ENCODE assay signal across 19 cellular contexts in genomic region chr10:129899564-129899862, GRCh38.
A peak's percentile ranks its signal among the peaks of the same experiment; 100 is the strongest.
DNase-seq lines count a peak whose midpoint lies in the region; ATAC-seq and TF ChIP-seq lines count a peak whose summit lies in the region.
"Had no signal": no experiment of that assay in that cellular context is flagged by ENCODE, and none has a peak within 500 bp of the region (broad histone marks: within the 10 kb centered on the region; RNA-seq: fewer than 3 reads in every experiment).

No MANE protein-coding gene starts in this region.

- H2BK5ac ChIP-seq in neuronal stem cell (ENCODE audit: low read length), result no peak overlapping the region

- H3K27ac Mint-ChIP-seq in WTC11, result no peak overlapping the region
- H3K27ac Mint-ChIP-seq in activated CD8-positive, alpha-beta memory T cell treated with anti-CD3 and anti-CD28 coated beads, Interleukin-2, amount 10 ng/mL, durations not matched to agents 7 days and 5 days, result no peak overlapping the region
- H3K27ac Mint-ChIP-seq: B cell; CD8-positive, alpha-beta T cell; HFFc6 had no signal

- H3K9me3 Mint-ChIP-seq in WTC11, result peaks cover 5% of the 10 kb centered on the region
- H3K9me3 Mint-ChIP-seq in activated CD8-positive, alpha-beta memory T cell treated with anti-CD3 and anti-CD28 coated beads, Interleukin-2, amount 10 ng/mL, durations not matched to agents 7 days and 5 days (ENCODE audit: low read depth), result no peaks in the 10 kb centered on the region
- H3K9me3 Mint-ChIP-seq: CD8-positive, alpha-beta T cell had no signal

- H3K4ac ChIP-seq in neuronal stem cell (ENCODE audit: low read length), result no peak overlapping the region

- no peak overlapping the region for H3K14ac ChIP-seq in neuronal stem cell (ENCODE audit: low read length)

- H3K4me1 ChIP-seq in iPS-18a (ENCODE audit: control insufficient read depth, low read depth, low read length) (peaks cover 58% of the 10 kb centered on the region), neuronal stem cell (ENCODE audit: control insufficient read depth in 2 of 2, insufficient read depth in 1 of 2, low read depth in 1 of 2, low read length in 2 of 2) (peaks cover 26 to 31% of the 10 kb centered on the region in 2 donors)
- H3K4me1 ChIP-seq: Caco-2 had no signal

- no peak overlapping the region for H2AFZ ChIP-seq in neuronal stem cell (ENCODE audit: low read length)
- H2AFZ ChIP-seq: GM23248 had no signal

- H4K91ac ChIP-seq in neuronal stem cell (ENCODE audit: low read depth, low read length, poor library complexity), result no peak overlapping the region

- H2AK5ac ChIP-seq in neuronal stem cell (ENCODE audit: low read depth, low read length), result peak overlapping the region; percentile 44

- DNase-seq in left cardiac atrium (peak; percentile 4), Right ventricle myocardium superior (no peak), neuronal stem cell (ENCODE audit: low spot score) (no peak), WTC11 (ENCODE audit: low spot score) (no peak)
- no peak for DNase-seq in activated CD8-positive, alpha-beta memory T cell treated with anti-CD3 and anti-CD28 coated beads, Interleukin-2, amount 10 ng/mL, durations not matched to agents 7 days and 5 days
- DNase-seq: Caco-2; CD4-positive, CD25-positive, alpha-beta regulatory T cell; CD8-positive, alpha-beta T cell; DMS153; DND-41; HFFc6 had no signal

- H3K4me2 ChIP-seq in neuronal stem cell (ENCODE audit: insufficient read depth, low read length, poor library complexity, severe bottlenecking), result no peak overlapping the region
- H3K4me2 ChIP-seq: BLaER1 had no signal

- H3K79me1 ChIP-seq in neuronal stem cell (ENCODE audit: low read depth, low read length), result no peaks in the 10 kb centered on the region

- peak overlapping the region; percentile 11 for H3K18ac ChIP-seq in neuronal stem cell (ENCODE audit: low read length)

- no peak for TF ChIP-seq CTCF in WTC11 (IDR thresholded peaks at IDR 0.05)

- H3K36me3 ChIP-seq in iPS-18a (ENCODE audit: control insufficient read depth, low read depth, low read length) (no peaks in the 10 kb centered on the region), neuronal stem cell (replicated peaks in 1 of 2; ENCODE audit: control insufficient read depth in 2 of 2, insufficient read depth in 2 of 2, low read length in 2 of 2) (no peaks in the 10 kb centered on the region)
- H3K36me3 ChIP-seq: BLaER1 had no signal

- no peak overlapping the region for H3K23ac ChIP-seq in neuronal stem cell (ENCODE audit: low read depth, low read length, poor library complexity)

- H3K9ac ChIP-seq in iPS-18a (ENCODE audit: low read length) (no peak overlapping the region), neuronal stem cell (ENCODE audit: low read depth, low read length, poor library complexity) (no peak overlapping the region)
- H3K9ac ChIP-seq: BLaER1, GM23248 had no signal

- no peak overlapping the region for H2BK15ac ChIP-seq in neuronal stem cell (ENCODE audit: low read length)

- H3K4me1 Mint-ChIP-seq in WTC11, result peaks cover 75% of the 10 kb centered on the region
- no peaks in the 10 kb centered on the region for H3K4me1 Mint-ChIP-seq in activated CD8-positive, alpha-beta memory T cell treated with anti-CD3 and anti-CD28 coated beads, Interleukin-2, amount 10 ng/mL, durations not matched to agents 7 days and 5 days
- H3K4me1 Mint-ChIP-seq: B cell; CD4-positive, CD25-positive, alpha-beta regulatory T cell had no signal

- POLR2A ChIA-PET in WTC11 (lab: Charles Lee), result no interaction called here

- H3K4me3 ChIP-seq in iPS-18a (ENCODE audit: low read length) (peak overlapping the region; percentile 47), neuronal stem cell (ENCODE audit: low read length in 2 of 2) (no peak overlapping the region)
- H3K4me3 ChIP-seq: BLaER1, GM23248, HAP-1 had no signal

- no peak overlapping the region for H4K8ac ChIP-seq in neuronal stem cell (ENCODE audit: low read depth, low read length)

- no peak overlapping the region for H3K4me3 Mint-ChIP-seq in WTC11
- H3K4me3 Mint-ChIP-seq in activated CD8-positive, alpha-beta memory T cell treated with anti-CD3 and anti-CD28 coated beads, Interleukin-2, amount 10 ng/mL, durations not matched to agents 7 days and 5 days, result no peak overlapping the region
- H3K4me3 Mint-ChIP-seq: B cell; CD4-positive, CD25-positive, alpha-beta regulatory T cell; CD8-positive, alpha-beta T cell; HFFc6 had no signal

- H3K36me3 Mint-ChIP-seq in WTC11, result no peaks in the 10 kb centered on the region
- H3K36me3 Mint-ChIP-seq in activated CD8-positive, alpha-beta memory T cell treated with anti-CD3 and anti-CD28 coated beads, Interleukin-2, amount 10 ng/mL, durations not matched to agents 7 days and 5 days, result no peaks in the 10 kb centered on the region
- H3K36me3 Mint-ChIP-seq: CD4-positive, CD25-positive, alpha-beta regulatory T cell; CD8-positive, alpha-beta T cell had no signal

- H2BK12ac ChIP-seq in neuronal stem cell (ENCODE audit: low read length), result peak overlapping the region; percentile 18

- H3K27ac ChIP-seq in iPS-18a (ENCODE audit: low read length) (no peak overlapping the region), neuronal stem cell (replicated peaks; ENCODE audit: low read length) (no peak overlapping the region)
- H3K27ac ChIP-seq: 22Rv1, BLaER1, C4-2B, GM23248 had no signal

- H2BK120ac ChIP-seq in neuronal stem cell (ENCODE audit: low read depth, low read length), result no peak overlapping the region

- H3K9me3 ChIP-seq in iPS-18a (ENCODE audit: control insufficient read depth, low read depth, low read length) (no peaks in the 10 kb centered on the region), neuronal stem cell (replicated peaks in 1 of 2; ENCODE audit: control insufficient read depth in 2 of 2, insufficient read depth in 1 of 2, low read depth in 1 of 2, low read length in 2 of 2) (no peaks in the 10 kb centered on the region)
- H3K9me3 ChIP-seq: BLaER1, Caco-2, HAP-1 had no signal

- peaks cover 59% of the 10 kb centered on the region for H3K27me3 Mint-ChIP-seq in WTC11 (ENCODE audit: low read depth)
- H3K27me3 Mint-ChIP-seq in activated CD8-positive, alpha-beta memory T cell treated with anti-CD3 and anti-CD28 coated beads, Interleukin-2, amount 10 ng/mL, durations not matched to agents 7 days and 5 days, result peaks cover 26% of the 10 kb centered on the region

- WGBS in neuronal stem cell (ENCODE audit: extremely low coverage in 2 of 2, insufficient read length in 2 of 2, insufficient replicate concordance in 1 of 2), 2 donors, result no CpG with 5 or more reads among the region's 10 CpGs

- ATAC-seq in left cardiac atrium (no peak), Right ventricle myocardium superior (ENCODE audit: poor library complexity) (no peak), HG02798 (IDR thresholded peaks at IDR 0.05; ENCODE audit: poor library complexity, unreplicated experiment) (no peak), WTC11 (no peak)
- ATAC-seq in activated CD8-positive, alpha-beta memory T cell treated with anti-CD3 and anti-CD28 coated beads, Interleukin-2, amount 10 ng/mL, durations not matched to agents 7 days and 5 days, result no peak
- ATAC-seq: CD8-positive, alpha-beta T cell had no signal

- CTCF ChIA-PET in WTC11 (lab: Charles Lee), result interaction anchor here (2.2 kb wide), 1 partner anchor 11 kb away, joined by 22 read pairs; no protein-coding TSS in a partner anchor
- CTCF ChIA-PET in activated CD8-positive, alpha-beta memory T cell treated with anti-CD3 and anti-CD28 coated beads, Interleukin-2, amount 10 ng/mL, durations not matched to agents 7 days and 5 days (lab: Charles Lee), result no interaction called here

- peaks cover 79% of the 10 kb centered on the region for H3K27me3 ChIP-seq in iPS-18a (ENCODE audit: control insufficient read depth, insufficient read depth, low read length)
- peaks cover 0 to 18% (median 0%) of the 10 kb centered on the region in 3 experiments for H3K27me3 ChIP-seq in neuronal stem cell (ENCODE audit: control insufficient read depth in 3 of 3, insufficient read depth in 3 of 3, low read depth in 1 of 3, low read length in 3 of 3)
- H3K27me3 ChIP-seq: BLaER1 had no signal

- intact Hi-C loops in left cardiac atrium (cut with DNase I) (loop anchor here in 1 of 2 donors (10.0 kb wide), 1 partner anchor 45 kb away; no protein-coding TSS in a partner anchor), Right ventricle myocardium superior (cut with DNase I) (no loop called here)

TF ChIP-seq in WTC11, 78 proteins besides CTCF, POLR2A, EP300 and RAD21 (continues in another document):
- no peak for TF ChIP-seq ATF6 (CRISPR knock-in tag; IDR thresholded peaks at IDR 0.05)
